6 cellular contexts compared by ENCODE assay signal in the genomic region with DNA sequence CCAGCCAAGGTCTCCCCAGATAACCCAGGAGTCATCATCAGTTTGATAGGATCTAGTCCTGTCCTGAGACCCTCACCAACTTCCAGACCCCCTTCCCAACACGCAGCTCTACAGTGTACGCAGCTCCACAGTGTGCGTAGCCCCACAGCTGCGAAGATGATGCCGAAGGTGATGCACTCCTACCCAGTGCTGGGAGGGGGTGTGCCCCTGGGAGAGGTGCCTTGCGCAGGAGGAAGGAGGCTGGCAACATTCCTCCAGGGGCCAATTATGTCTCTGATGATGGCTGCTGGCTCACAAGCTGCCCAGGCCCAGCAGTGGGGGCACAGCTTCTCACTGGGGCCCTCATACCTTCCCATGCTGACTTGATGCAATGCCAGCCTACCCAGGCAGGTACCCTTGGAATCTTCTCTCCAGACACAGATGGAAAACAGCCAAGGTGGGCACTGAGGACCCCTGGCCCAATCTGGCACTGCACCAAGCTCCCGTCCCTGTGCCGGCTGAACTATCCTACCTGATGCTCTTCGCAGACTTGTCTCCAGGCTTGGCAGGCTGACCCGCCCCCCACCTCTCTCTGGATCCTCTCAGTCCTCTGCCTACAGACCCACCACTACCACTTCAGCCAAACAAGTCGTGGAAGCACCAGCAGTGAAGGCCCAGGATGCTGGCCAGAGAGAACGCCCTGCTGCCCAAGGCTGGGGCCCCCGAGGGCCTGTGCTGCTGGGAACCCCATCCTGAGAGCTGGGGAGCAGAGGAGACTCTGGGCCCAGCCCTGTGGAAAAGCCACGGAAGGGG. TPM values are rescaled to one million over a fixed set of nuclear protein-coding genes. Genes with fewer than 3 reads are reported as not detected.
DNase-seq lines count a peak whose midpoint lies in the region; ATAC-seq lines count a peak whose summit lies in the region.

No MANE protein-coding gene starts in this region.

- H3K27me3 Mint-ChIP-seq in CD4-positive, alpha-beta memory T cell = no peaks in the 10 kb centered on the region

- no peak for ATAC-seq in GM18870 (IDR thresholded peaks at IDR 0.05; ENCODE audit: unreplicated experiment)

- no peak overlapping the region for H4K91ac ChIP-seq in mesenchymal stem cell (ENCODE audit: low read length)

- H3K27me3 ChIP-seq in CD4-positive, alpha-beta memory T cell (ENCODE audit: insufficient read depth, low read length) = no peaks in the 10 kb centered on the region
- no peaks in the 10 kb centered on the region for H3K27me3 ChIP-seq in mesenchymal stem cell (ENCODE audit: control insufficient read depth in 1 of 2, insufficient read depth in 1 of 2, low read length in 2 of 2)

- CTCF ChIA-PET in CD4-positive, alpha-beta memory T cell (lab: Charles Lee; ENCODE audit: partially characterized antibody) = interaction anchor here (1.4 kb wide), 1 partner anchor 12 kb away, joined by 5 read pairs; the partner anchor contains the start of gene SAMD10

- H2AFZ ChIP-seq in mesenchymal stem cell (ENCODE audit: low read depth, low read length) = no peak overlapping the region

- peaks cover 3% of the 10 kb centered on the region for H3K36me3 ChIP-seq in CD4-positive, alpha-beta memory T cell (ENCODE audit: insufficient read depth, low read length)
- peaks cover 31 to 44% of the 10 kb centered on the region in 2 experiments for H3K36me3 ChIP-seq in mesenchymal stem cell (ENCODE audit: control insufficient read depth in 1 of 2, insufficient read depth in 2 of 2, low read depth in 1 of 2, low read length in 2 of 2)

- peaks cover 0 to 3% (median 0%) of the 10 kb centered on the region in 8 donors for H3K9me3 Mint-ChIP-seq in CD4-positive, alpha-beta memory T cell

- no peak for DNase-seq in CD4-positive, alpha-beta memory T cell
- peak; percentile 11 for DNase-seq in activated naive CD4-positive, alpha-beta T cell treated with anti-CD3 and anti-CD28 coated beads, Interleukin-2, amount 50 U/mL, for 16 hours
- DNase-seq in mesenchymal stem cell = no peak
- no peak for DNase-seq in Kasumi-1 (lab: John Stamatoyannopoulos, UW)
- DNase-seq in stimulated activated CD4-positive, alpha-beta T cell treated with anti-CD3 and anti-CD28 coated beads, Interleukin-4, amount 100 ng/mL, for 1 hour = no peak

- POLR2A ChIA-PET in CD4-positive, alpha-beta memory T cell (lab: Charles Lee; ENCODE audit: partially characterized antibody) = interaction anchor here (1.0 to 3.2 kb wide), 5 partner anchors 11 to 431 kb away, joined by 3 to 24 read pairs (median 6); partner anchors contain the start of genes PRPF6, PTK6, SAMD10 and TPD52L2

- no peak overlapping the region for H2BK12ac ChIP-seq in mesenchymal stem cell (ENCODE audit: low read length in 2 of 2)

- peaks cover 0 to 7% of the 10 kb centered on the region in 2 donors for H3K36me3 Mint-ChIP-seq in CD4-positive, alpha-beta memory T cell

- H2BK120ac ChIP-seq in mesenchymal stem cell (ENCODE audit: low read depth, low read length) = no peak overlapping the region

- H3K18ac ChIP-seq in mesenchymal stem cell (ENCODE audit: low read depth in 1 of 2, low read length in 2 of 2) = no peak overlapping the region

- H3K9ac ChIP-seq in mesenchymal stem cell (ENCODE audit: low read length) = peak overlapping the region; percentile 90

- H3K4me3 ChIP-seq in CD4-positive, alpha-beta memory T cell (ENCODE audit: low read length in 2 of 2) = peak overlapping the region; percentile 17 to 63
- peak overlapping the region; percentile 35 to 83 for H3K4me3 ChIP-seq in mesenchymal stem cell (ENCODE audit: insufficient read depth in 1 of 2, low read depth in 1 of 2, low read length in 2 of 2)

- H3K4ac ChIP-seq in mesenchymal stem cell (ENCODE audit: low read depth in 1 of 2, low read length in 2 of 2) = peak overlapping the region; percentile 10 to 71

- peaks cover 27% of the 10 kb centered on the region for H3K79me1 ChIP-seq in mesenchymal stem cell (replicated peaks; ENCODE audit: low read length, poor library complexity, severe bottlenecking)

- H3K27ac Mint-ChIP-seq in CD4-positive, alpha-beta memory T cell = peak overlapping the region; percentile 77 to 90 (median 85)

- H2AK5ac ChIP-seq in mesenchymal stem cell (ENCODE audit: low read length, severe bottlenecking) = peak overlapping the region; percentile 79

- peaks cover 18% of the 10 kb centered on the region for H3K4me1 ChIP-seq in CD4-positive, alpha-beta memory T cell (ENCODE audit: insufficient read depth, low read length)
- H3K4me1 ChIP-seq in mesenchymal stem cell (ENCODE audit: control insufficient read depth, insufficient read depth, low read depth, low read length) = peaks cover 19% of the 10 kb centered on the region

- peak overlapping the region; percentile 80 to 87 (median 83) for H3K4me3 Mint-ChIP-seq in CD4-positive, alpha-beta memory T cell

- H3K4me1 Mint-ChIP-seq in CD4-positive, alpha-beta memory T cell = peaks cover 8 to 27% (median 15%) of the 10 kb centered on the region in 4 donors

- intact Hi-C loops in CD4-positive, alpha-beta memory T cell (cut with micrococcal nuclease) = loop anchor here (2.0 kb wide), 1 partner anchor 14 kb away; no protein-coding TSS in a partner anchor

- H3K14ac ChIP-seq in mesenchymal stem cell (ENCODE audit: low read length in 2 of 2) = peak overlapping the region in 1 of 2 experiments; percentile 26

- H3K23ac ChIP-seq in mesenchymal stem cell (ENCODE audit: low read length in 2 of 2) = peak overlapping the region in 1 of 2 experiments; percentile 26

- no peaks in the 10 kb centered on the region for H3K9me3 ChIP-seq in CD4-positive, alpha-beta memory T cell (ENCODE audit: control insufficient read depth in 1 of 2, low read length in 2 of 2)
- H3K9me3 ChIP-seq in mesenchymal stem cell (ENCODE audit: control insufficient read depth, low read length) = no peaks in the 10 kb centered on the region

- 93% methylated on average over 14 of the region's 14 CpGs for WGBS in mesenchymal stem cell

- H2BK5ac ChIP-seq in mesenchymal stem cell (ENCODE audit: low read depth, low read length, poor library complexity, severe bottlenecking) = no peak overlapping the region

- H4K8ac ChIP-seq in mesenchymal stem cell (ENCODE audit: low read length) = peak overlapping the region; percentile 54

- H2BK15ac ChIP-seq in mesenchymal stem cell (ENCODE audit: low read depth, poor library complexity, severe bottlenecking) = no peak overlapping the region

- H3K4me2 ChIP-seq in mesenchymal stem cell (ENCODE audit: low read length, poor library complexity, severe bottlenecking) = peak overlapping the region; percentile 85

- H3K27ac ChIP-seq in CD4-positive, alpha-beta memory T cell (ENCODE audit: low read depth, low read length) = peak overlapping the region; percentile 65
- H3K27ac ChIP-seq in mesenchymal stem cell (ENCODE audit: low read length, poor library complexity, severe bottlenecking) = no peak overlapping the region

RNA-seq across cellular contexts. Expression of gene ZNF512B, which starts 1.4 kb away (rescaled TPM):
- 10 to 100 TPM; 20.7 to 22.0 TPM for total RNA-seq in CD4-positive, alpha-beta memory T cell
- polyA plus RNA-seq in CD4-positive, alpha-beta memory T cell = 1 to 10 TPM in 1 of 2 donors, under 1 TPM in 1; 0.20 to 1.7 TPM
- 12.2 TPM for polyA plus RNA-seq in mesenchymal stem cell (2013, experiment 1 of 2)
- 11.7 TPM for polyA plus RNA-seq in mesenchymal stem cell (2013, experiment 2 of 2)

RNA-seq across cellular contexts. Expression of gene SAMD10, which starts 11.1 kb away (rescaled TPM):
- 1 to 10 TPM; 7.4 to 7.5 TPM for total RNA-seq in CD4-positive, alpha-beta memory T cell
- 10 to 100 TPM in 1 of 2 donors, 1 to 10 TPM in 1; 9.7 to 13.0 TPM for polyA plus RNA-seq in CD4-positive, alpha-beta memory T cell
- polyA plus RNA-seq in mesenchymal stem cell (2013, experiment 1 of 2) = 2.8 TPM
- 2.2 TPM for polyA plus RNA-seq in mesenchymal stem cell (2013, experiment 2 of 2)

RNA-seq across cellular contexts. Expression of gene UCKL1, which starts 12.1 kb away (rescaled TPM):
- total RNA-seq in CD4-positive, alpha-beta memory T cell = 10 to 100 TPM; 53.7 to 55.1 TPM
- 10 to 100 TPM; 26.2 to 31.8 TPM for polyA plus RNA-seq in CD4-positive, alpha-beta memory T cell
- polyA plus RNA-seq in mesenchymal stem cell (2013, experiment 1 of 2) = 21.1 TPM
- polyA plus RNA-seq in mesenchymal stem cell (2013, experiment 2 of 2) = 20.1 TPM

RNA-seq across cellular contexts. Expression of gene PRPF6, which starts 12.6 kb away (rescaled TPM):
- total RNA-seq in CD4-positive, alpha-beta memory T cell = 10 to 100 TPM; 86.4 to 88.7 TPM
- 100 to 1,000 TPM in 1 of 2 donors, 10 to 100 TPM in 1; 63.8 to 101 TPM for polyA plus RNA-seq in CD4-positive, alpha-beta memory T cell
- polyA plus RNA-seq in mesenchymal stem cell (2013, experiment 1 of 2) = 31.5 TPM
- polyA plus RNA-seq in mesenchymal stem cell (2013, experiment 2 of 2) = 30.9 TPM
